Comparison of ENCODE assay signal across 8 cellular contexts in genomic region chr2:231666171-231667095, GRCh38. TPM values are rescaled to one million over a fixed set of nuclear protein-coding genes. Genes with fewer than 3 reads are reported as not detected.
A peak's percentile ranks its signal among the peaks of the same experiment; 100 is the strongest.
DNase-seq lines count a peak whose midpoint lies in the region; ATAC-seq and TF ChIP-seq lines count a peak whose summit lies in the region.

No MANE protein-coding gene starts in this region.

- TF ChIP-seq CTCF in WERI-Rb-1 (IDR thresholded peaks at IDR 0.05; ENCODE audit: low read depth, low read length), result no peak
- no peak for TF ChIP-seq CTCF in osteoblast (IDR thresholded peaks at IDR 0.05; ENCODE audit: extremely low read depth, low read depth, low read length)

- H3K4me2 ChIP-seq in osteoblast (ENCODE audit: insufficient read depth, low read length), result peak overlapping the region; percentile 94

- DNase-seq in GM04504 (ENCODE audit: low read depth) (peak; percentile 94), Kasumi-1 (lab: John Stamatoyannopoulos, UW) (peak; percentile 74 to 77), WERI-Rb-1 (peak; percentile 90), cardiac septum (ENCODE audit: low spot score) (peak; percentile 95), osteoblast (ENCODE audit: insufficient read length, low spot score, missing footprints) (peak; percentile 99), NCI-H2107 (lab: John Stamatoyannopoulos, UW) (no peak)
- DNase-seq in activated naive CD4-positive, alpha-beta T cell treated with anti-CD3 and anti-CD28 coated beads, Interleukin-2, amount 50 U/mL, for 16 hours, result no peak

- ATAC-seq in GM21825 (IDR thresholded peaks at IDR 0.05; ENCODE audit: unreplicated experiment), result peak; percentile 41

- H3K27ac ChIP-seq in WERI-Rb-1 (peak overlapping the region; percentile 84), osteoblast (ENCODE audit: low read depth, low read length) (peak overlapping the region; percentile 89)

- no peaks in the 10 kb centered on the region for H3K9me3 ChIP-seq in WERI-Rb-1 (ENCODE audit: severe bottlenecking)
- H3K9me3 ChIP-seq in osteoblast (ENCODE audit: low read depth, low read length), result no peaks in the 10 kb centered on the region

- H3K36me3 ChIP-seq in WERI-Rb-1 (no peaks in the 10 kb centered on the region), osteoblast (ENCODE audit: insufficient read depth, low read length) (no peaks in the 10 kb centered on the region)

- H4K20me1 ChIP-seq in osteoblast (ENCODE audit: insufficient read depth, low read length), result no peaks in the 10 kb centered on the region

- H3K27me3 ChIP-seq in WERI-Rb-1 (ENCODE audit: insufficient read depth, low read depth, severe bottlenecking) (no peaks in the 10 kb centered on the region), osteoblast (ENCODE audit: insufficient read depth, low read length) (no peaks in the 10 kb centered on the region)

- H3K79me2 ChIP-seq in osteoblast (ENCODE audit: insufficient read depth, low read length), result no peaks in the 10 kb centered on the region

- peaks cover 16% of the 10 kb centered on the region for H3K4me1 ChIP-seq in osteoblast (ENCODE audit: insufficient read depth, low read length)

- H2AFZ ChIP-seq in osteoblast (ENCODE audit: low read length), result peak overlapping the region; percentile 88

- peak overlapping the region; percentile 37 for H3K4me3 ChIP-seq in WERI-Rb-1 (ENCODE audit: low read depth, low read length)
- peak overlapping the region; percentile 72 for H3K4me3 ChIP-seq in osteoblast (ENCODE audit: insufficient read depth, low read length)

- intact Hi-C loops in cardiac septum (cut with DNase I), result loop anchor here (1.0 kb wide), 3 partner anchors 24 to 53 kb away; partner anchors contain the start of gene PTMA

RNA-seq across cellular contexts. Expression of gene PTMA, which starts 41.9 kb away (rescaled TPM):
- total RNA-seq in cardiac septum (256 TPM), osteoblast (459 and 545 TPM in 2 replicates)

Comparison
In these comparisons a context has a peak if more than half of its experiments do, and no peak if none do; other contexts are left out.
1. DNase-seq: peak in GM04504 (single experiment), Kasumi-1 (2 of 2), WERI-Rb-1 (single experiment), cardiac septum (single experiment) and osteoblast (single experiment); none in activated naive CD4-positive, alpha-beta T cell treated with anti-CD3 and anti-CD28 coated beads, Interleukin-2, amount 50 U/mL, for 16 hours (single experiment) and NCI-H2107 (single experiment).